ENCODE assay signal across 1 cellular context in genomic region chr13:42981317-42981716, GRCh38.
TF ChIP-seq lines count a peak whose summit lies in the region.

No MANE protein-coding gene starts in this region.

TF ChIP-seq in SK-N-SH, 30 proteins besides CTCF, POLR2A, EP300 and RAD21 (continued from another document):
- TF ChIP-seq PBX3 (IDR thresholded peaks at IDR 0.05) (peak; percentile 96), NFIC (IDR thresholded peaks at IDR 0.05; ENCODE audit: borderline replicate concordance) (peak; percentile 65), POLR2AphosphoS5 (IDR thresholded peaks at IDR 0.05; ENCODE audit: low read depth, low read length) (peak; percentile 51; the same call in 1 of the 2 replicates), JUND (IDR thresholded peaks at IDR 0.05) (peak; percentile 87), FOXM1 (IDR thresholded peaks at IDR 0.05; ENCODE audit: low read depth) (peak; percentile 63; the same call in 1 of the 2 replicates), MAX (IDR thresholded peaks at IDR 0.05; ENCODE audit: low read depth) (no peak), TEAD4 (IDR thresholded peaks at IDR 0.05; ENCODE audit: borderline replicate concordance, insufficient read depth) (peak; percentile 86), SIN3A (IDR thresholded peaks at IDR 0.05; ENCODE audit: borderline replicate concordance, low read depth, low read length) (0 out of 2 replicates have a peak, but pooled peaks have one; percentile 59), NRF1 (IDR thresholded peaks at IDR 0.05; ENCODE audit: low read depth, low read length) (no peak), TCF12 (IDR thresholded peaks at IDR 0.05) (peak; percentile 91)
